In the genomic region with DNA sequence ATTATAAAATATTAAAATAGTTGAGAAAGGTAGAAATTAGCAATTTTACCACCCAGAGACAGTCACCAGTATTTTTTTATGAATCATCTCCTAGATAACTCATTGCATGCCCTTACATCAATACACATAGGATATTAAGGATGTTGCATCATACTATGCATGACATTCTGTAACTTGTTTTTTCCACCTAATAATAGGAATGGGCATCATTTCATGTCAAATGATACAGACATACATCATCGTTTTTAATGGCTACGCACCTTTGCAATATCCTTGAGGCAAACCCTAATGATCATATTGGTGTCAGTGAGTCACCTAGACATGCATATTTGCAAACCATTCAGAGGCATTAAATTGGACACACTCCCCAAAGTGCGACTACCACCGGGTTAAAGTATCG, we compare ENCODE assay signal across 25 cellular contexts.
DNase-seq lines count a peak whose midpoint lies in the region; ATAC-seq and TF ChIP-seq lines count a peak whose summit lies in the region.
"Had no signal": no experiment of that assay in that cellular context is flagged by ENCODE, and none has a peak within 500 bp of the region (broad histone marks: within the 10 kb centered on the region; RNA-seq: fewer than 3 reads in every experiment).

No MANE protein-coding gene starts in this region.

- ATAC-seq in RWPE2 (ENCODE audit: low read depth) (peak; percentile 79), esophagus mucosa (peak; percentile 63), GM18519 (IDR thresholded peaks at IDR 0.05; ENCODE audit: low FRiP score, unreplicated experiment) (no peak)

- H3F3A ChIP-seq in PC-9 (ENCODE audit: insufficient read depth, low read depth): no peaks in the 10 kb centered on the region

- no peaks in the 10 kb centered on the region for H4K20me1 ChIP-seq in PC-9 (ENCODE audit: insufficient read depth)
- H4K20me1 ChIP-seq: BLaER1 treated with 17β-estradiol and CSF1 and Interleukin-3, amounts not matched to agents 10 nM and 100 nM had no signal

- no peak overlapping the region for H3K4me3 Mint-ChIP-seq in MCF 10A (ENCODE audit: unreplicated experiment)
- H3K4me3 Mint-ChIP-seq: CD4-positive, alpha-beta memory T cell had no signal

- intact Hi-C loops in MCF 10A (cut with micrococcal nuclease): no loop called here
- intact Hi-C loops in breast epithelium (cut with DNase I; ENCODE audit: low total_unique reads): no loop called here
- intact Hi-C loops in PC-9 (cut with micrococcal nuclease; ENCODE audit: unreplicated experiment): no loop called here

- H3K4me2 ChIP-seq in PC-9: no peak overlapping the region
- H3K4me2 ChIP-seq: BLaER1 treated with 17β-estradiol and CSF1 and Interleukin-3, amounts not matched to agents 10 nM and 100 nM had no signal

- no peak overlapping the region for H3K4me3 ChIP-seq in breast epithelium
- no peak overlapping the region for H3K4me3 ChIP-seq in RWPE2 (ENCODE audit: severe bottlenecking)
- no peak overlapping the region for H3K4me3 ChIP-seq in PC-9
- H3K4me3 ChIP-seq: BLaER1 treated with 17β-estradiol and CSF1 and Interleukin-3, amounts not matched to agents 10 nM and 100 nM; MG63; SK-N-MC had no signal

- H3K9me2 ChIP-seq in PC-9 (ENCODE audit: insufficient read depth): no peaks in the 10 kb centered on the region

- H3K9me3 Mint-ChIP-seq in MCF 10A (ENCODE audit: unreplicated experiment): no peaks in the 10 kb centered on the region

- H3K36me3 ChIP-seq in breast epithelium (no peaks in the 10 kb centered on the region), RWPE2 (ENCODE audit: low read depth) (no peaks in the 10 kb centered on the region), PC-9 (ENCODE audit: low read depth) (no peaks in the 10 kb centered on the region)
- H3K36me3 ChIP-seq: BLaER1 treated with 17β-estradiol and CSF1 and Interleukin-3, amounts not matched to agents 10 nM and 100 nM; MG63 had no signal

- H3K4me1 ChIP-seq in breast epithelium (no peaks in the 10 kb centered on the region), RWPE2 (ENCODE audit: insufficient read depth, poor library complexity, severe bottlenecking) (peaks cover 19% of the 10 kb centered on the region), PC-9 (replicated peaks; ENCODE audit: insufficient read depth) (no peaks in the 10 kb centered on the region)
- H3K4me1 ChIP-seq: BLaER1 treated with 17β-estradiol and CSF1 and Interleukin-3, amounts not matched to agents 10 nM and 100 nM; Caco-2 had no signal

- H3K4me1 Mint-ChIP-seq in MCF 10A (ENCODE audit: insufficient read depth, unreplicated experiment): peaks cover 6% of the 10 kb centered on the region

- TF ChIP-seq CTCF in MCF 10A (IDR thresholded peaks at IDR 0.05; ENCODE audit: unreplicated experiment) (no peak), breast epithelium (IDR thresholded peaks at IDR 0.05) (no peak), RWPE2 (IDR thresholded peaks at IDR 0.05; ENCODE audit: poor library complexity, severe bottlenecking) (no peak), PC-9 (conservative IDR thresholded peaks at IDR 0.05) (no peak)

- no peaks in the 10 kb centered on the region for H3K79me2 ChIP-seq in PC-9 (ENCODE audit: low read depth)

- DNase-seq in MCF 10A (ENCODE audit: unreplicated experiment) (peak; percentile 24), breast epithelium (ENCODE audit: low spot score in 2 of 2) (no peak), RWPE2 (ENCODE audit: low spot score) (no peak), DMS79 (lab: John Stamatoyannopoulos, UW) (no peak), PC-9 (no peak)
- DNase-seq: 8988T; Caco-2; CD4-positive, alpha-beta memory T cell; DMS 273 treated with DMSO at 0.1 percent for 48 hours; DND-41; Kasumi-1; NCI-H1092; NCI-H1436; NCI-H2029 treated with DMSO at 0.1 percent for 48 hours; NCI-H2171; NCI-H345; NCI-H524; NCI-H82; SHP77 treated with DMSO at 0.1 percent for 48 hours; SW 1271 had no signal

- POLR2A ChIA-PET in MCF 10A (lab: Yijun Ruan, JAX) (interaction anchor here (1.3 kb wide), 1 partner anchor 36 kb away, joined by 4 read pairs; no protein-coding TSS in a partner anchor), PC-9 (lab: Charles Lee; ENCODE audit: unreplicated experiment) (no interaction called here)

- H3K27me3 Mint-ChIP-seq in MCF 10A (ENCODE audit: insufficient read depth, unreplicated experiment): no peaks in the 10 kb centered on the region

- CTCF ChIA-PET in MCF 10A (lab: Yijun Ruan, JAX): interaction anchor here (0.6 kb wide), 2 partner anchors 160 to 1126 kb away, joined by 3 read pairs; no protein-coding TSS in a partner anchor
- CTCF ChIA-PET in PC-9 (lab: Charles Lee): no interaction called here

- TF ChIP-seq POLR2A in breast epithelium (IDR thresholded peaks at IDR 0.05): no peak

- peak overlapping the region; percentile 18 for H3K27ac Mint-ChIP-seq in MCF 10A (ENCODE audit: low read depth, unreplicated experiment)
- H3K27ac Mint-ChIP-seq: CD4-positive, alpha-beta memory T cell had no signal

- no peak overlapping the region for H2AFZ ChIP-seq in PC-9

- H3K27ac ChIP-seq in breast epithelium: no peak overlapping the region
- H3K27ac ChIP-seq in RWPE2 (ENCODE audit: poor library complexity, severe bottlenecking): peak overlapping the region; percentile 70
- H3K27ac ChIP-seq in PC-9: no peak overlapping the region
- H3K27ac ChIP-seq: BLaER1 treated with 17β-estradiol and CSF1 and Interleukin-3, amounts not matched to agents 10 nM and 100 nM; SK-N-MC had no signal

- H3K36me3 Mint-ChIP-seq in MCF 10A (ENCODE audit: insufficient read depth, unreplicated experiment): no peaks in the 10 kb centered on the region
- H3K36me3 Mint-ChIP-seq: CD4-positive, alpha-beta memory T cell had no signal

- H3K9me3 ChIP-seq in breast epithelium (no peaks in the 10 kb centered on the region), RWPE2 (ENCODE audit: severe bottlenecking) (no peaks in the 10 kb centered on the region), PC-9 (ENCODE audit: insufficient read depth, low read depth) (no peaks in the 10 kb centered on the region)
- H3K9me3 ChIP-seq: BLaER1 treated with 17β-estradiol and CSF1 and Interleukin-3, amounts not matched to agents 10 nM and 100 nM; Caco-2; MG63 had no signal

- BruUV-seq in MCF 10A (replicated peaks; lab: Mats Ljungman, UMichigan): no TSS peak
- BruUV-seq in PC-9 (replicated peaks; lab: Mats Ljungman, UMichigan): no TSS peak

- no peaks in the 10 kb centered on the region for H3K27me3 ChIP-seq in breast epithelium
- no peaks in the 10 kb centered on the region for H3K27me3 ChIP-seq in RWPE2 (ENCODE audit: insufficient read depth, poor library complexity, severe bottlenecking)
- no peaks in the 10 kb centered on the region for H3K27me3 ChIP-seq in PC-9 (ENCODE audit: insufficient read depth, low read depth)
- H3K27me3 ChIP-seq: BLaER1 treated with 17β-estradiol and CSF1 and Interleukin-3, amounts not matched to agents 10 nM and 100 nM; MG63 had no signal
